Comparison of ENCODE assay signal across 16 cellular contexts in genomic region chr20:42138711-42139110, GRCh38.
A peak's percentile ranks its signal among the peaks of the same experiment; 100 is the strongest.
DNase-seq lines count a peak whose midpoint lies in the region; ATAC-seq and TF ChIP-seq lines count a peak whose summit lies in the region.
"Had no signal": no experiment of that assay in that cellular context is flagged by ENCODE, and none has a peak within 500 bp of the region (broad histone marks: within the 10 kb centered on the region; RNA-seq: fewer than 3 reads in every experiment).

No MANE protein-coding gene starts in this region.

- ATAC-seq in left cardiac atrium (no peak), GM21515 (IDR thresholded peaks at IDR 0.05; ENCODE audit: unreplicated experiment) (no peak), HG03196 (IDR thresholded peaks at IDR 0.05; ENCODE audit: unreplicated experiment) (no peak)
- ATAC-seq: GM23338, HepG2 had no signal

- intact Hi-C loops in cardiac septum (cut with DNase I), result no loop called here
- intact Hi-C loops in left cardiac atrium (cut with DNase I), result no loop called here

- peaks cover 3% of the 10 kb centered on the region for H3K4me1 Mint-ChIP-seq in endodermal cell
- H3K4me1 Mint-ChIP-seq: CD4-positive, CD25-positive, alpha-beta regulatory T cell; GM23338 had no signal

- H3K36me3 Mint-ChIP-seq in endodermal cell (ENCODE audit: low read depth), result no peaks in the 10 kb centered on the region
- H3K36me3 Mint-ChIP-seq: CD4-positive, CD25-positive, alpha-beta regulatory T cell had no signal

- no peak overlapping the region for H3K27ac Mint-ChIP-seq in endodermal cell
- H3K27ac Mint-ChIP-seq: GM23338 had no signal

- no peak overlapping the region for H3K4me3 ChIP-seq in endodermal cell (ENCODE audit: low read length)
- H3K4me3 ChIP-seq: BLaER1 treated with 17β-estradiol and CSF1 and Interleukin-3, amounts not matched to agents 10 nM and 100 nM; GM23338 had no signal

- H3K4me3 Mint-ChIP-seq in endodermal cell, result no peak overlapping the region
- H3K4me3 Mint-ChIP-seq: CD4-positive, CD25-positive, alpha-beta regulatory T cell; GM23338 had no signal

- H3K27ac ChIP-seq in endodermal cell (ENCODE audit: low read depth, low read length), result peak overlapping the region; percentile 70
- H3K27ac ChIP-seq: 22Rv1; BLaER1 treated with 17β-estradiol and CSF1 and Interleukin-3, amounts not matched to agents 10 nM and 100 nM had no signal

- no peaks in the 10 kb centered on the region for H3K27me3 ChIP-seq in endodermal cell (ENCODE audit: control insufficient read depth, insufficient read depth, low read length, poor library complexity, severe bottlenecking)
- H3K27me3 ChIP-seq: BLaER1 treated with 17β-estradiol and CSF1 and Interleukin-3, amounts not matched to agents 10 nM and 100 nM had no signal

- H3K9ac ChIP-seq in endodermal cell (ENCODE audit: extremely low read depth, low read length, poor library complexity, severe bottlenecking), result no peak overlapping the region
- H3K9ac ChIP-seq: BLaER1 treated with 17β-estradiol and CSF1 and Interleukin-3, amounts not matched to agents 10 nM and 100 nM had no signal

- 69 to 76% methylated on average over 3 to 4 of the region's 4 CpGs for WGBS in endodermal cell (ENCODE audit: insufficient coverage in 1 of 2, insufficient read length in 1 of 2), 2 experiments

- H3K9me3 ChIP-seq in endodermal cell (ENCODE audit: control insufficient read depth, low read length), result no peaks in the 10 kb centered on the region
- H3K9me3 ChIP-seq: BLaER1 treated with 17β-estradiol and CSF1 and Interleukin-3, amounts not matched to agents 10 nM and 100 nM had no signal

- no peaks in the 10 kb centered on the region for H3K9me3 Mint-ChIP-seq in endodermal cell

- no peaks in the 10 kb centered on the region for H3K36me3 ChIP-seq in endodermal cell (ENCODE audit: control insufficient read depth, insufficient read depth, low read length)
- H3K36me3 ChIP-seq: BLaER1 treated with 17β-estradiol and CSF1 and Interleukin-3, amounts not matched to agents 10 nM and 100 nM had no signal

- peaks cover 1% of the 10 kb centered on the region for H3K27me3 Mint-ChIP-seq in endodermal cell (ENCODE audit: insufficient read depth)
- H3K27me3 Mint-ChIP-seq: CD4-positive, CD25-positive, alpha-beta regulatory T cell had no signal

- peak; percentile 14 for DNase-seq in cardiac septum (ENCODE audit: low spot score)
- DNase-seq in left cardiac atrium, result no peak
- DNase-seq in endodermal cell, result no peak
- DNase-seq in midbrain (lab: John Stamatoyannopoulos, UW), result peak; percentile 43
- DNase-seq in putamen (ENCODE audit: low spot score), result peak; percentile 31
- DNase-seq in GM19238 (ENCODE audit: insufficient read length, low spot score), result no peak
- DNase-seq: AML-193; CD4-positive, CD25-positive, alpha-beta regulatory T cell; DMS53; H7 had no signal

- no peak for TF ChIP-seq CTCF in endodermal cell (conservative IDR thresholded peaks at IDR 0.05)

- no peaks in the 10 kb centered on the region for H3K4me1 ChIP-seq in endodermal cell (ENCODE audit: control insufficient read depth, insufficient read depth, low read length)
- H3K4me1 ChIP-seq: BLaER1 treated with 17β-estradiol and CSF1 and Interleukin-3, amounts not matched to agents 10 nM and 100 nM had no signal

Comparison
In these comparisons a context has a peak if more than half of its experiments do, and no peak if none do; other contexts are left out.
1. DNase-seq: peak in cardiac septum (single experiment), midbrain (single experiment) and putamen (single experiment); none in left cardiac atrium (single experiment), endodermal cell (single experiment) and GM19238 (single experiment).